In genomic region chr4:6715704-6716017, GRCh38 we compare ENCODE assay signal across 8 cellular contexts. TPM values are rescaled to one million over a fixed set of nuclear protein-coding genes. Genes with fewer than 3 reads are reported as not detected.
A peak's percentile ranks its signal among the peaks of the same experiment; 100 is the strongest.
DNase-seq lines count a peak whose midpoint lies in the region; ATAC-seq, FAIRE-seq and TF ChIP-seq lines count a peak whose summit lies in the region.

No MANE protein-coding gene starts in this region.

- H3K27ac ChIP-seq in DND-41 (ENCODE audit: low read length) (peak overlapping the region; percentile 78), OCI-LY1 (ENCODE audit: low read depth, low read length, poor library complexity, severe bottlenecking) (no peak overlapping the region), endothelial cell of umbilical vein (ENCODE audit: insufficient read depth, low read depth, low read length) (no peak overlapping the region)

- intact Hi-C loops in endothelial cell of umbilical vein (cut with micrococcal nuclease), result loop anchor here (1.0 to 2.0 kb wide), 2 partner anchors 41 to 353 kb away; partner anchors contain the start of gene GRPEL1

- H3K4me1 Mint-ChIP-seq in osteocyte (ENCODE audit: unreplicated experiment), result peaks cover 24% of the 10 kb centered on the region

- dilution Hi-C loops in endothelial cell of umbilical vein (cut with MboI; ENCODE audit: extremely low pct_ligation_motif_present, low sequenced_read_pairs), result no loop called here

- no peaks in the 10 kb centered on the region; the same call in 1 of the 2 replicates for H3K36me3 ChIP-seq in DND-41 (ENCODE audit: insufficient read depth, low read length)
- H3K36me3 ChIP-seq in OCI-LY1 (ENCODE audit: insufficient read depth, low read length), result no peaks in the 10 kb centered on the region; the same call in 1 of the 2 replicates
- no peaks in the 10 kb centered on the region for H3K36me3 ChIP-seq in endothelial cell of umbilical vein (ENCODE audit: control insufficient read depth in 2 of 2, extremely low read depth in 1 of 2, insufficient read depth in 2 of 2, low read length in 2 of 2)

- no peaks in the 10 kb centered on the region for H3K9me3 Mint-ChIP-seq in osteocyte (ENCODE audit: unreplicated experiment)

- H3K79me2 ChIP-seq in DND-41 (ENCODE audit: insufficient read depth, low read length) (peaks cover 21% of the 10 kb centered on the region), OCI-LY1 (ENCODE audit: insufficient read depth, low read length) (no peaks in the 10 kb centered on the region), endothelial cell of umbilical vein (ENCODE audit: control insufficient read depth, insufficient read depth, low read length) (peaks cover 15% of the 10 kb centered on the region)

- FAIRE-seq in endothelial cell of umbilical vein (lab: Jason Lieb, UNC), result no peak

- H3K4me2 ChIP-seq in DND-41 (ENCODE audit: insufficient read depth, low read length), result peak overlapping the region; percentile 97
- H3K4me2 ChIP-seq in OCI-LY1 (ENCODE audit: low read length), result peak overlapping the region; percentile 78
- peak overlapping the region; percentile 75 for H3K4me2 ChIP-seq in endothelial cell of umbilical vein (ENCODE audit: insufficient read depth, low read length)

- DNase-seq in DND-41, result no peak
- no peak for DNase-seq in endothelial cell of umbilical vein (ENCODE audit: low read depth, low spot score)
- DNase-seq in osteocyte (ENCODE audit: extremely low spot score, unreplicated experiment), result no peak
- no peak for DNase-seq in GM10248 (ENCODE audit: extremely low spot score)
- no peak for DNase-seq in DMS53 (lab: John Stamatoyannopoulos, UW)
- DNase-seq in 8988T, result no peak

- peak overlapping the region; percentile 92 for H3K4me3 Mint-ChIP-seq in osteocyte (ENCODE audit: unreplicated experiment)

- H3K27me3 Mint-ChIP-seq in osteocyte (ENCODE audit: unreplicated experiment), result peaks cover 8% of the 10 kb centered on the region

- no peaks in the 10 kb centered on the region for H3K9me2 ChIP-seq in OCI-LY1 (ENCODE audit: low read depth, low read length)

- H3K27ac Mint-ChIP-seq in osteocyte (ENCODE audit: unreplicated experiment), result peak overlapping the region; percentile 89

- no peaks in the 10 kb centered on the region for H3K9me1 ChIP-seq in endothelial cell of umbilical vein (replicated peaks; ENCODE audit: control insufficient read depth, extremely low read depth, insufficient read depth, low read length)

- POLR2A ChIA-PET in endothelial cell of umbilical vein (lab: Charles Lee) (interaction anchor here (0.5 kb wide), 1 partner anchor 42 kb away, joined by 3 read pairs; no protein-coding TSS in a partner anchor), GM10248 (lab: Yijun Ruan, JAX) (no interaction called here)

- peak overlapping the region; percentile 93 for H2AFZ ChIP-seq in DND-41 (ENCODE audit: low read depth, low read length)
- peak overlapping the region; percentile 74; the same call in 1 of the 2 replicates for H2AFZ ChIP-seq in OCI-LY1 (ENCODE audit: low read length)
- peak overlapping the region; percentile 80 for H2AFZ ChIP-seq in endothelial cell of umbilical vein (ENCODE audit: low read depth, low read length)

- H3K9me3 ChIP-seq in DND-41 (ENCODE audit: insufficient read depth, low read length, severe bottlenecking), result no peaks in the 10 kb centered on the region
- peaks cover 4% of the 10 kb centered on the region; the same call in 1 of the 2 replicates for H3K9me3 ChIP-seq in OCI-LY1 (ENCODE audit: low read length)
- H3K9me3 ChIP-seq in endothelial cell of umbilical vein (replicated peaks; ENCODE audit: control insufficient read depth, insufficient read depth, low read length), result no peaks in the 10 kb centered on the region

- no peak for TF ChIP-seq POLR2A in endothelial cell of umbilical vein (IDR thresholded peaks at IDR 0.05; ENCODE audit: low read depth, low read length)

- peaks cover 3% of the 10 kb centered on the region for H3K36me3 Mint-ChIP-seq in osteocyte (ENCODE audit: unreplicated experiment)

- ATAC-seq in DND-41 (ENCODE audit: insufficient read depth, low read depth), result no peak
- ATAC-seq in activated CD4-positive, CD25-positive, alpha-beta regulatory T cell treated with anti-CD3 and anti-CD28 coated beads, Interleukin-2, amount 50 U/mL, for 24 hours, result no peak

- H3K27me3 ChIP-seq in DND-41 (ENCODE audit: insufficient read depth, low read length, poor library complexity) (no peaks in the 10 kb centered on the region), OCI-LY1 (ENCODE audit: insufficient read depth, low read length) (no peaks in the 10 kb centered on the region), endothelial cell of umbilical vein (ENCODE audit: control insufficient read depth in 2 of 2, insufficient read depth in 2 of 2, low read length in 2 of 2) (peaks cover 4 to 5% of the 10 kb centered on the region in 2 experiments)

- no peaks in the 10 kb centered on the region for H3F3A ChIP-seq in OCI-LY1 (ENCODE audit: insufficient read depth, low read length)

- BruUV-seq in endothelial cell of umbilical vein (replicated peaks; lab: Mats Ljungman, UMichigan), result no TSS peak

- H3K4me1 ChIP-seq in DND-41 (ENCODE audit: insufficient read depth, low read length), result peaks cover 37% of the 10 kb centered on the region
- peaks cover 17% of the 10 kb centered on the region for H3K4me1 ChIP-seq in OCI-LY1 (ENCODE audit: insufficient read depth, low read length, severe bottlenecking)
- peaks cover 10% of the 10 kb centered on the region for H3K4me1 ChIP-seq in endothelial cell of umbilical vein (ENCODE audit: control insufficient read depth, extremely low read depth, insufficient read depth, low read length)

- H4K20me1 ChIP-seq in DND-41 (ENCODE audit: insufficient read depth, low read length) (peaks cover 21% of the 10 kb centered on the region), OCI-LY1 (ENCODE audit: insufficient read depth, low read length) (no peaks in the 10 kb centered on the region), endothelial cell of umbilical vein (replicated peaks; ENCODE audit: control insufficient read depth, extremely low read depth, insufficient read depth, low read length) (no peaks in the 10 kb centered on the region)

- TF ChIP-seq CTCF in DND-41 (IDR thresholded peaks at IDR 0.05; ENCODE audit: borderline replicate concordance, extremely low read depth, low read length, poor library complexity, severe bottlenecking) (no peak), OCI-LY1 (IDR thresholded peaks at IDR 0.05; ENCODE audit: low read length) (no peak), endothelial cell of umbilical vein (IDR thresholded peaks at IDR 0.05; ENCODE audit: extremely low read depth in 1 of 2, insufficient read depth in 1 of 2, low read depth in 1 of 2, low read length in 2 of 2) (no peak), osteocyte (IDR thresholded peaks at IDR 0.05) (no peak), GM10248 (IDR thresholded peaks at IDR 0.05; ENCODE audit: control extremely low read depth, extremely low read depth, low read depth, missing control alignments) (no peak)

- CTCF ChIA-PET in endothelial cell of umbilical vein (lab: Charles Lee) (interaction anchor here (6.7 kb wide), 1 partner anchor 159 kb away, joined by 353 read pairs; no protein-coding TSS in a partner anchor), GM10248 (lab: Yijun Ruan, JAX) (interaction anchor here (0.6 to 6.1 kb wide), 2 partner anchors 9 to 160 kb away, joined by 3 to 190 read pairs; no protein-coding TSS in a partner anchor)

- H3K9ac ChIP-seq in DND-41 (ENCODE audit: low read depth, low read length) (peak overlapping the region; percentile 90), OCI-LY1 (ENCODE audit: low read length) (no peak overlapping the region; the same call in 1 of the 2 replicates), endothelial cell of umbilical vein (replicated peaks; ENCODE audit: extremely low read depth, insufficient read depth, low read length) (no peak overlapping the region)

- H3K4me3 ChIP-seq in DND-41 (ENCODE audit: low read depth in 1 of 2, low read length in 2 of 2) (peak overlapping the region; percentile 2 to 93; a peak in 3 of 4 replicates), OCI-LY1 (ENCODE audit: low read depth, low read length, poor library complexity, severe bottlenecking) (peak overlapping the region; percentile 83), endothelial cell of umbilical vein (replicated peaks in 1 of 3; ENCODE audit: insufficient read depth in 1 of 3, low read depth in 1 of 3, low read length in 3 of 3) (peak overlapping the region in 2 of 3 experiments; percentile 63 to 69)

TF ChIP-seq in endothelial cell of umbilical vein, 7 proteins besides CTCF, POLR2A, EP300 and RAD21 (continues in another document):
- TF ChIP-seq POLR2AphosphoS5 (IDR thresholded peaks at IDR 0.05; ENCODE audit: insufficient read depth, low read depth, low read length), result no peak

RNA-seq across cellular contexts. Expression of gene BLOC1S4, which starts 0.3 kb away (rescaled TPM):
- total RNA-seq in endothelial cell of umbilical vein (12.7 and 13.1 TPM in 2 replicates), osteocyte (14.9 and 16.1 TPM in 2 replicates)
- 16.9 and 18.1 TPM in 2 replicates for polyA plus RNA-seq in endothelial cell of umbilical vein
- polyA plus RNA-seq in endothelial cell of umbilical vein (2011; cell fraction: cytosol; rRNA removed), result 11.0 and 12.2 TPM in 2 replicates
- polyA plus RNA-seq in endothelial cell of umbilical vein (2011; cell fraction: nucleus; rRNA removed), result 4.3 and 5.1 TPM in 2 replicates
- polyA plus RNA-seq in endothelial cell of umbilical vein (2012), result 8.4 and 8.8 TPM in 2 replicates
- polyA minus RNA-seq in endothelial cell of umbilical vein, result 4.8 and 5.5 TPM in 2 replicates
- 7.0 TPM for polyA minus RNA-seq in endothelial cell of umbilical vein (2011; cell fraction: cytosol; rRNA and poly(A)+ RNA removed)
- 1.3 and 2.5 TPM in 2 replicates for polyA minus RNA-seq in endothelial cell of umbilical vein (2011; cell fraction: nucleus; rRNA and poly(A)+ RNA removed)

RNA-seq across cellular contexts. Expression of gene MRFAP1L1, which starts 6.0 kb away (rescaled TPM):
- total RNA-seq in endothelial cell of umbilical vein (42.0 and 43.8 TPM in 2 replicates), osteocyte (58.6 and 58.8 TPM in 2 replicates)
- 15.6 and 28.7 TPM in 2 replicates for polyA plus RNA-seq in endothelial cell of umbilical vein
- polyA plus RNA-seq in endothelial cell of umbilical vein (2011; cell fraction: cytosol; rRNA removed), result 43.9 and 48.2 TPM in 2 replicates
- 23.6 and 39.9 TPM in 2 replicates for polyA plus RNA-seq in endothelial cell of umbilical vein (2011; cell fraction: nucleus; rRNA removed)
- polyA plus RNA-seq in endothelial cell of umbilical vein (2012), result 38.8 and 53.4 TPM in 2 replicates
- 20.0 and 28.4 TPM in 2 replicates for polyA minus RNA-seq in endothelial cell of umbilical vein
- polyA minus RNA-seq in endothelial cell of umbilical vein (2011; cell fraction: cytosol; rRNA and poly(A)+ RNA removed), result 11.6 TPM
- 7.8 and 8.8 TPM in 2 replicates for polyA minus RNA-seq in endothelial cell of umbilical vein (2011; cell fraction: nucleus; rRNA and poly(A)+ RNA removed)

RNA-seq across cellular contexts. Expression of gene S100P, which starts 22.0 kb away (rescaled TPM):
- not detected in 2 replicates for total RNA-seq in endothelial cell of umbilical vein
- 0.06 TPM in 1 of 2 replicates, not detected in the other for polyA plus RNA-seq in endothelial cell of umbilical vein
- not detected in 2 replicates for polyA plus RNA-seq in endothelial cell of umbilical vein (2011; cell fraction: cytosol; rRNA removed)
- not detected in 2 replicates for polyA plus RNA-seq in endothelial cell of umbilical vein (2011; cell fraction: nucleus; rRNA removed)
- not detected in 2 replicates for polyA plus RNA-seq in endothelial cell of umbilical vein (2012)
- polyA minus RNA-seq in endothelial cell of umbilical vein, result not detected in 2 replicates
- polyA minus RNA-seq in endothelial cell of umbilical vein (2011; cell fraction: cytosol; rRNA and poly(A)+ RNA removed), result 103 TPM
- 5.7 and 12.5 TPM in 2 replicates for polyA minus RNA-seq in endothelial cell of umbilical vein (2011; cell fraction: nucleus; rRNA and poly(A)+ RNA removed)
- not detected in 2 replicates for total RNA-seq in osteocyte
